In the genomic region with DNA sequence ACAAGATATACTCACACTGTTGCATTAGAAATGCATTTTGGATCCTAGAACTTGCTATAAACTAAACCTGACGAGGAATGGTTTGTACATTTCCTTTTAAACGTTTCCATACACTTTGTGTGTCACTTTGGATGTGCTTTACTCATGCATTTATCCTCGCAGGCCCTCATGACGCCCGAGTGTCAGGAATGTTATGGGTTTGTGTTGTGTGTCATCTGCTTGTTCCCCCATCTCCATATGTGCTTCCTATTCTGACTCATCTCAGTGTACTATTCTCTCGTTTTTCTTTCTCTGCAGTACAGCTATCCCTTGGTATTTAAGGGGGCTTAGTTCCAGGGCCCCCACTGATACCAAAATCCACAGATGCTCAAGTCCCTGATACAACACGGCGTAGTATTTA, we compare ENCODE assay signal across 20 cellular contexts.
DNase-seq lines count a peak whose midpoint lies in the region; ATAC-seq, FAIRE-seq and TF ChIP-seq lines count a peak whose summit lies in the region.
"Had no signal": no experiment of that assay in that cellular context is flagged by ENCODE, and none has a peak within 500 bp of the region (broad histone marks: within the 10 kb centered on the region; RNA-seq: fewer than 3 reads in every experiment).

No MANE protein-coding gene starts in this region.

- TF ChIP-seq CTCF in astrocyte (IDR thresholded peaks at IDR 0.05; ENCODE audit: insufficient read depth, low read depth, low read length) (no peak), fibroblast of pulmonary artery (IDR thresholded peaks at IDR 0.05; ENCODE audit: low read length, missing control alignments) (no peak), neural progenitor cell (IDR thresholded peaks at IDR 0.05) (no peak)

- ATAC-seq in HG03025 (IDR thresholded peaks at IDR 0.05; ENCODE audit: low FRiP score, unreplicated experiment): no peak
- ATAC-seq: A549; activated CD8-positive, alpha-beta memory T cell treated with anti-CD3 and anti-CD28 coated beads, Interleukin-2, amount 10 ng/mL, durations not matched to agents 7 days and 5 days; left lobe of liver; right cardiac atrium; stimulated activated naive CD8-positive, alpha-beta T cell treated with anti-CD3 and anti-CD28 coated beads, Interleukin-15, amount 100 ng/mL, for 72 hours had no signal

- H3K4me3 Mint-ChIP-seq in astrocyte (ENCODE audit: unreplicated experiment) (no peak overlapping the region), neural progenitor cell (no peak overlapping the region)
- H3K4me3 Mint-ChIP-seq in activated naive CD8-positive, alpha-beta T cell treated with anti-CD3 and anti-CD28 coated beads for 36 hours: no peak overlapping the region
- H3K4me3 Mint-ChIP-seq: activated CD8-positive, alpha-beta memory T cell treated with anti-CD3 and anti-CD28 coated beads, Interleukin-2, amount 10 ng/mL, durations not matched to agents 7 days and 5 days; CD4-positive, alpha-beta T cell; stimulated activated naive CD8-positive, alpha-beta T cell treated with anti-CD3 and anti-CD28 coated beads, Interleukin-15, amount 100 ng/mL, for 72 hours; type B pancreatic cell had no signal

- H2AFZ ChIP-seq in astrocyte (ENCODE audit: low read depth, low read length) (no peak overlapping the region), neural progenitor cell (replicated peaks) (no peak overlapping the region)

- no peak overlapping the region for H2AK5ac ChIP-seq in mesendoderm (ENCODE audit: low read length)

- H3K4me1 Mint-ChIP-seq in astrocyte (ENCODE audit: low read depth, unreplicated experiment) (no peaks in the 10 kb centered on the region), neural progenitor cell (no peaks in the 10 kb centered on the region)
- H3K4me1 Mint-ChIP-seq in activated naive CD8-positive, alpha-beta T cell treated with anti-CD3 and anti-CD28 coated beads for 36 hours: no peaks in the 10 kb centered on the region
- H3K4me1 Mint-ChIP-seq: activated CD8-positive, alpha-beta memory T cell treated with anti-CD3 and anti-CD28 coated beads, Interleukin-2, amount 10 ng/mL, durations not matched to agents 7 days and 5 days; stimulated activated naive CD8-positive, alpha-beta T cell treated with anti-CD3 and anti-CD28 coated beads, Interleukin-15, amount 100 ng/mL, for 72 hours had no signal

- H3K4me3 ChIP-seq in astrocyte (ENCODE audit: insufficient read depth, low read depth, low read length) (no peak overlapping the region), fibroblast of pulmonary artery (replicated peaks; ENCODE audit: low read depth, low read length) (no peak overlapping the region), neural progenitor cell (no peak overlapping the region), mesendoderm (ENCODE audit: low read length) (no peak overlapping the region)
- H3K4me3 ChIP-seq: A549 had no signal

- H3K9me3 Mint-ChIP-seq in astrocyte (ENCODE audit: unreplicated experiment) (peaks cover 23% of the 10 kb centered on the region), neural progenitor cell (peaks cover 12% of the 10 kb centered on the region)
- peaks cover 10% of the 10 kb centered on the region for H3K9me3 Mint-ChIP-seq in activated naive CD8-positive, alpha-beta T cell treated with anti-CD3 and anti-CD28 coated beads for 36 hours

- no peak overlapping the region for H4K8ac ChIP-seq in mesendoderm (ENCODE audit: low read depth, low read length)

- H3K4me1 ChIP-seq in astrocyte (ENCODE audit: insufficient read depth, low read length) (no peaks in the 10 kb centered on the region), neural progenitor cell (no peaks in the 10 kb centered on the region), mesendoderm (ENCODE audit: control insufficient read depth, low read depth, low read length) (no peaks in the 10 kb centered on the region)
- H3K4me1 ChIP-seq: A549 had no signal

- H3K36me3 ChIP-seq in astrocyte (ENCODE audit: insufficient read depth, low read length): peaks cover 14% of the 10 kb centered on the region
- no peaks in the 10 kb centered on the region for H3K36me3 ChIP-seq in neural progenitor cell
- no peaks in the 10 kb centered on the region for H3K36me3 ChIP-seq in mesendoderm (ENCODE audit: control insufficient read depth, insufficient read depth, low read length)

- H2BK5ac ChIP-seq in mesendoderm (ENCODE audit: low read length): no peak overlapping the region

- no peaks in the 10 kb centered on the region for H3F3A ChIP-seq in neural progenitor cell (ENCODE audit: low read depth)

- no peak overlapping the region for H3K27ac Mint-ChIP-seq in astrocyte (ENCODE audit: unreplicated experiment)
- H3K27ac Mint-ChIP-seq in neural progenitor cell: no peak overlapping the region
- H3K27ac Mint-ChIP-seq in activated naive CD8-positive, alpha-beta T cell treated with anti-CD3 and anti-CD28 coated beads for 36 hours: no peak overlapping the region
- H3K27ac Mint-ChIP-seq: activated CD8-positive, alpha-beta memory T cell treated with anti-CD3 and anti-CD28 coated beads, Interleukin-2, amount 10 ng/mL, durations not matched to agents 7 days and 5 days; activated T-helper 2 cell treated with anti-CD3 and anti-CD28 coated beads, Interferon-gamma antibody, Interleukin-2, Interleukin-4, amounts not matched to agents 10 μg/mL and 5 μg/mL and 100 μg/mL, durations not matched to agents 14 hours and 24 hours and 36 hours; CD4-positive, alpha-beta T cell; stimulated activated naive CD8-positive, alpha-beta T cell treated with anti-CD3 and anti-CD28 coated beads, Interleukin-15, amount 100 ng/mL, for 72 hours; type B pancreatic cell had no signal

- H3K79me2 ChIP-seq in astrocyte (ENCODE audit: insufficient read depth, low read length) (no peaks in the 10 kb centered on the region), neural progenitor cell (ENCODE audit: low read depth) (no peaks in the 10 kb centered on the region), mesendoderm (ENCODE audit: control insufficient read depth, insufficient read depth, low read length) (no peaks in the 10 kb centered on the region)

- H4K20me1 ChIP-seq in astrocyte (ENCODE audit: insufficient read depth, low read length) (no peaks in the 10 kb centered on the region), neural progenitor cell (ENCODE audit: low read depth) (no peaks in the 10 kb centered on the region)

- no peak overlapping the region for H3K23ac ChIP-seq in mesendoderm (ENCODE audit: low read length)

- H3K36me3 Mint-ChIP-seq in astrocyte (ENCODE audit: low read depth, unreplicated experiment): peaks cover 19% of the 10 kb centered on the region
- peaks cover 11% of the 10 kb centered on the region for H3K36me3 Mint-ChIP-seq in neural progenitor cell
- H3K36me3 Mint-ChIP-seq in activated naive CD8-positive, alpha-beta T cell treated with anti-CD3 and anti-CD28 coated beads for 36 hours: peaks cover 7% of the 10 kb centered on the region

- no peak overlapping the region for H3K56ac ChIP-seq in mesendoderm (ENCODE audit: low read length)

- no peak overlapping the region for H3K18ac ChIP-seq in mesendoderm (ENCODE audit: low read length)

- H3K27me3 Mint-ChIP-seq in astrocyte (ENCODE audit: low read depth, unreplicated experiment): no peaks in the 10 kb centered on the region
- no peaks in the 10 kb centered on the region for H3K27me3 Mint-ChIP-seq in neural progenitor cell (ENCODE audit: insufficient read depth, low read depth)
- H3K27me3 Mint-ChIP-seq in activated naive CD8-positive, alpha-beta T cell treated with anti-CD3 and anti-CD28 coated beads for 36 hours: no peaks in the 10 kb centered on the region
- H3K27me3 Mint-ChIP-seq: CD4-positive, alpha-beta T cell; stimulated activated naive CD8-positive, alpha-beta T cell treated with anti-CD3 and anti-CD28 coated beads, Interleukin-15, amount 100 ng/mL, for 72 hours; type B pancreatic cell had no signal

- H3K27me3 ChIP-seq in astrocyte (ENCODE audit: insufficient read depth, low read length) (no peaks in the 10 kb centered on the region), neural progenitor cell (no peaks in the 10 kb centered on the region), mesendoderm (ENCODE audit: insufficient read depth, low read length, poor library complexity) (no peaks in the 10 kb centered on the region)

- H3K79me1 ChIP-seq in mesendoderm (ENCODE audit: low read length): no peaks in the 10 kb centered on the region

- H3K27ac ChIP-seq in astrocyte (ENCODE audit: low read depth, low read length) (peak overlapping the region; percentile 67), neural progenitor cell (no peak overlapping the region), mesendoderm (ENCODE audit: low read depth, low read length) (no peak overlapping the region)
- H3K27ac ChIP-seq: A549 had no signal

- H3K4ac ChIP-seq in mesendoderm (ENCODE audit: low read depth, low read length): no peak overlapping the region

- H3K9me3 ChIP-seq in astrocyte (ENCODE audit: insufficient read depth, low read depth, low read length) (peaks cover 7% of the 10 kb centered on the region), neural progenitor cell (ENCODE audit: low read depth) (no peaks in the 10 kb centered on the region)

- H3K4me2 ChIP-seq in astrocyte (ENCODE audit: low read length): no peak overlapping the region
- H3K4me2 ChIP-seq in neural progenitor cell: no peak overlapping the region
- no peak overlapping the region for H3K4me2 ChIP-seq in mesendoderm (ENCODE audit: low read length)
- H3K4me2 ChIP-seq: A549 had no signal

- WGBS in mesendoderm (ENCODE audit: extremely low coverage, insufficient coverage, low lambda C conversion rate): no CpG with 5 or more reads among the region's 8 CpGs

- H4K5ac ChIP-seq in mesendoderm (ENCODE audit: low read length): no peak overlapping the region

- peak overlapping the region; percentile 11 for H3K9ac ChIP-seq in astrocyte (ENCODE audit: low read length)
- no peak overlapping the region for H3K9ac ChIP-seq in neural progenitor cell
- H3K9ac ChIP-seq in mesendoderm (ENCODE audit: low read length): no peak overlapping the region

- H2BK120ac ChIP-seq in mesendoderm (ENCODE audit: low read depth, low read length): no peak overlapping the region

- no peak overlapping the region for H2BK15ac ChIP-seq in mesendoderm (replicated peaks; ENCODE audit: low read depth)

- FAIRE-seq in astrocyte (lab: Jason Lieb, UNC): peak; percentile 78
- FAIRE-seq: A549 had no signal

- DNase-seq in AG08395 (ENCODE audit: low spot score): peak; percentile 77
- DNase-seq in HCEC 1CT: peak; percentile 90
- DNase-seq in astrocyte (ENCODE audit: low read depth): peak; percentile 78
- peak; percentile 39 for DNase-seq in fibroblast of pulmonary artery (ENCODE audit: low read depth)
- no peak for DNase-seq in neural progenitor cell (ENCODE audit: low spot score)
- DNase-seq in mesendoderm: no peak
- no peak for DNase-seq in activated naive CD8-positive, alpha-beta T cell treated with anti-CD3 and anti-CD28 coated beads for 36 hours
- DNase-seq: activated CD4-positive, alpha-beta T cell treated with anti-CD3 and anti-CD28 coated beads for 1 hour; activated CD8-positive, alpha-beta memory T cell treated with anti-CD3 and anti-CD28 coated beads, Interleukin-2, amount 10 ng/mL, durations not matched to agents 7 days and 5 days; CD4-positive, alpha-beta T cell; DND-41; NCI-H1436 treated with DMSO at 0.1 percent for 48 hours; NCI-H748 treated with DMSO at 0.1 percent for 48 hours; right cardiac atrium; stimulated activated naive CD8-positive, alpha-beta T cell treated with anti-CD3 and anti-CD28 coated beads, Interleukin-15, amount 100 ng/mL, for 72 hours had no signal

Comparison
In these comparisons a context has a peak if more than half of its experiments do, and no peak if none do; other contexts are left out.
1. DNase-seq: peak in AG08395 (single experiment), HCEC 1CT (single experiment), astrocyte (single experiment) and fibroblast of pulmonary artery (single experiment); none in neural progenitor cell (single experiment), mesendoderm (single experiment) and activated naive CD8-positive, alpha-beta T cell treated with anti-CD3 and anti-CD28 coated beads for 36 hours (single experiment).